In genomic region chr1:25338188-25338981, GRCh38 we compare ENCODE assay signal across 8 cellular contexts. TPM values are rescaled to one million over a fixed set of nuclear protein-coding genes. Genes with fewer than 3 reads are reported as not detected.
DNase-seq lines count a peak whose midpoint lies in the region; ATAC-seq and TF ChIP-seq lines count a peak whose summit lies in the region.

TSS of gene TMEM50A (plus strand) at chr1:25338334. CDS start at chr1:25340487, 2,153 bp downstream.

- peaks cover 31 to 46% of the 10 kb centered on the region in 2 donors for H3K4me1 Mint-ChIP-seq in natural killer cell

- 1% methylated on average over 55 to 56 of the region's 75 CpGs for WGBS in GM23248 (ENCODE audit: low coverage in 1 of 2, low lambda C conversion rate in 2 of 2, missing lambda C conversion rate in 2 of 2), 2 experiments

- peak; percentile 73 for ATAC-seq in RWPE2 (ENCODE audit: low read depth)
- ATAC-seq in natural killer cell, result peak; percentile 71 to 92 (median 77)
- ATAC-seq in stimulated activated naive CD8-positive, alpha-beta T cell treated with anti-CD3 and anti-CD28 coated beads, Interleukin-15, Interleukin-2, amounts not matched to agents 100 U/mL and 50 U/mL, for 24 hours, result peak; percentile 85

- H3K9ac ChIP-seq in GM23248, result peak within 1 kb of the TSS; percentile 98

- intact Hi-C loops in natural killer cell (cut with micrococcal nuclease), result loop anchor here (5.0 kb wide), 3 partner anchors 76 to 94 kb away; partner anchors contain the start of genes MACO1 and RSRP1

- H3K4me2 ChIP-seq in GM23248 (ENCODE audit: unreplicated experiment), result peak within 1 kb of the TSS; percentile 91

- peak within 1 kb of the TSS; percentile 92 for H3K4me3 ChIP-seq in GM23248
- peak within 1 kb of the TSS; percentile 90 for H3K4me3 ChIP-seq in RWPE2 (ENCODE audit: severe bottlenecking)
- peak within 1 kb of the TSS; percentile 94 for H3K4me3 ChIP-seq in fibroblast of mammary gland (ENCODE audit: control insufficient read depth, low read depth, low read length)

- peaks cover 68% of the 10 kb centered on the region for H3K79me2 ChIP-seq in GM23248 (ENCODE audit: insufficient read depth)

- peak within 1 kb of the TSS; percentile 92 to 97 for H3K27ac Mint-ChIP-seq in natural killer cell

- no peaks in the 10 kb centered on the region for H3K9me3 ChIP-seq in GM23248 (ENCODE audit: low read depth)
- H3K9me3 ChIP-seq in RWPE2 (ENCODE audit: severe bottlenecking), result no peaks in the 10 kb centered on the region

- peak within 1 kb of the TSS; percentile 53; the same call in 1 of the 2 replicates for H2AFZ ChIP-seq in GM23248

- peaks cover 35% of the 10 kb centered on the region for H3K4me1 ChIP-seq in GM23248 (ENCODE audit: insufficient read depth)
- H3K4me1 ChIP-seq in RWPE2 (ENCODE audit: insufficient read depth, poor library complexity, severe bottlenecking), result peaks cover 17% of the 10 kb centered on the region

- H3K27me3 Mint-ChIP-seq in natural killer cell (ENCODE audit: low read depth in 2 of 2), result no peaks in the 10 kb centered on the region

- peak within 1 kb of the TSS; percentile 94 for H3K4me3 Mint-ChIP-seq in natural killer cell

- H3K9me2 ChIP-seq in GM23248 (ENCODE audit: insufficient read depth), result no peaks in the 10 kb centered on the region

- TF ChIP-seq CTCF in RWPE2 (IDR thresholded peaks at IDR 0.05; ENCODE audit: poor library complexity, severe bottlenecking) (no peak), fibroblast of mammary gland (conservative IDR thresholded peaks at IDR 0.05; ENCODE audit: control insufficient read depth, insufficient read depth, low read depth, low read length) (no peak), natural killer cell (IDR thresholded peaks at IDR 0.05) (no peak)

- in situ Hi-C loops in GM23248 (cut with MboI), result no loop called here

- peak within 1 kb of the TSS; percentile 97 for H3K27ac ChIP-seq in GM23248
- peak within 1 kb of the TSS; percentile 92 for H3K27ac ChIP-seq in RWPE2 (ENCODE audit: poor library complexity, severe bottlenecking)

- DNase-seq in EH (ENCODE audit: low read depth) (peak; percentile 88), GM23248 (peak; percentile 91), Kasumi-1 (lab: John Stamatoyannopoulos, UW) (peak; percentile 72 to 79), RWPE2 (ENCODE audit: low spot score) (peak; percentile 85), fibroblast of mammary gland (ENCODE audit: low read depth) (peak; percentile 82), natural killer cell (peak; percentile 93)
- DNase-seq in activated T-helper 9 cell treated with anti-CD3 and anti-CD28 coated beads, Interleukin-2, amount 50 U/mL, for 16 hours (ENCODE audit: low read depth), result peak; percentile 84
- peak; percentile 92 for DNase-seq in stimulated activated naive CD8-positive, alpha-beta T cell treated with anti-CD3 and anti-CD28 coated beads, Interleukin-15, Interleukin-2, amounts not matched to agents 100 U/mL and 50 U/mL, for 24 hours

- no peaks in the 10 kb centered on the region for H4K20me1 ChIP-seq in GM23248 (ENCODE audit: insufficient read depth)

- H3F3A ChIP-seq in GM23248 (ENCODE audit: insufficient read depth), result peaks cover 29% of the 10 kb centered on the region

- no peaks in the 10 kb centered on the region for H3K36me3 Mint-ChIP-seq in natural killer cell

- peaks cover 16% of the 10 kb centered on the region for H3K36me3 ChIP-seq in GM23248 (ENCODE audit: low read depth)
- H3K36me3 ChIP-seq in RWPE2 (ENCODE audit: low read depth), result peaks cover 31% of the 10 kb centered on the region

- H3K9me3 Mint-ChIP-seq in natural killer cell, result no peaks in the 10 kb centered on the region

- H3K27me3 ChIP-seq in GM23248 (replicated peaks; ENCODE audit: insufficient read depth), result no peaks in the 10 kb centered on the region
- no peaks in the 10 kb centered on the region for H3K27me3 ChIP-seq in RWPE2 (ENCODE audit: insufficient read depth, poor library complexity, severe bottlenecking)

RNA-seq across cellular contexts. Expression of gene TMEM50A, which starts in this region (rescaled TPM):
- 146 and 213 TPM in 2 replicates for total RNA-seq in GM23248 (2014; rRNA removed; shearing (Covaris generic))
- polyA plus RNA-seq in GM23248 (2016; fragmentation: Nextera tagmentation; extraction: Ambion mirVana), result 453 and 455 TPM in 2 replicates
- 100 to 1,000 TPM in 2 of 3 donors, 10 to 100 TPM in 1; 99.9 to 117 (median 107) TPM for total RNA-seq in natural killer cell

Comparison
In these comparisons a context has a peak if more than half of its experiments do, and no peak if none do; other contexts are left out.
1. Peak in every context shown above with its lines: DNase-seq, ATAC-seq, H3K4me3 ChIP-seq and H3K27ac ChIP-seq.